Comparison of ENCODE assay signal across 10 cellular contexts in the genomic region with DNA sequence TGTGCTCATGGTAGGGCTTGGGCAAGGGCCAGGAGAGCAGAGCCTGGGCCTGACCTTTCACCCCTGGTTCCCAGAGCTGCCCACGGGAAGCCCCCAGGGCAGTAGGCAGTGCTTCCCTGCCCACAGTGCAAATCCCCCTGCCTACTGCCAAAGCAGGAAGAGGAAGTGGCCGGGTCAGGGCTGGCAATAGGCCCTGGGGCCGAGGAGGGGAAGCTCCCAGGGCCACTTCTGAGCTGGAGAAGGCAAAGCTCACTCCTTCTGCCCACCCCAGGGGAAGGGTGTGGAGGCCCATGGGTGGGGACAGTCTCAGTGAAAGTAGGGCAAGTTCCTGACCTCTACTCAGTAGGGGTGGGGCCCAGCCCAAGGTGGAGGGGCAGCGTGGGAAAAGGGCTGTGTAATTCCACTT. TPM values are rescaled to one million over a fixed set of nuclear protein-coding genes. Genes with fewer than 3 reads are reported as not detected.
DNase-seq lines count a peak whose midpoint lies in the region; ATAC-seq lines count a peak whose summit lies in the region.
"Had no signal": no experiment of that assay in that cellular context is flagged by ENCODE, and none has a peak within 500 bp of the region (broad histone marks: within the 10 kb centered on the region; RNA-seq: fewer than 3 reads in every experiment).

No MANE protein-coding gene starts in this region.

- no peaks in the 10 kb centered on the region for H3K27me3 ChIP-seq in layer of hippocampus (ENCODE audit: control insufficient read depth, insufficient read depth, low read length)

- in situ Hi-C loops in KBM-7 (cut with MboI; ENCODE audit: low pct_unique_long_range_greater_than_20kb, low sequenced_read_pairs): no loop called here

- POLR2A ChIA-PET in activated CD8-positive, alpha-beta T cell treated with anti-CD3 and anti-CD28 coated beads, Interleukin-2, amount 10 ng/mL, durations not matched to agents 7 days and 5 days (lab: Charles Lee): no interaction called here

- H3K36me3 Mint-ChIP-seq in activated CD8-positive, alpha-beta T cell treated with anti-CD3 and anti-CD28 coated beads, Interleukin-2, amount 10 ng/mL, durations not matched to agents 7 days and 5 days (ENCODE audit: low read depth): no peaks in the 10 kb centered on the region

- H3K27ac ChIP-seq in layer of hippocampus (ENCODE audit: low read depth, low read length): peak overlapping the region; percentile 56

- CTCF ChIA-PET in activated CD8-positive, alpha-beta T cell treated with anti-CD3 and anti-CD28 coated beads, Interleukin-2, amount 10 ng/mL, durations not matched to agents 7 days and 5 days (lab: Charles Lee): interaction anchor here (1.1 to 18.7 kb wide), 3 partner anchors 22 to 26 kb away, joined by 4 to 290 read pairs (median 4); a partner anchor contains a TSS

- peak; percentile 16 for DNase-seq in KBM-7
- no peak for DNase-seq in activated CD8-positive, alpha-beta T cell treated with anti-CD3 and anti-CD28 coated beads, Interleukin-2, amount 10 ng/mL, durations not matched to agents 7 days and 5 days
- DNase-seq in stimulated activated naive CD8-positive, alpha-beta T cell treated with anti-CD3 and anti-CD28 coated beads, Interleukin-15, amount 100 ng/mL, for 72 hours: no peak
- no peak for DNase-seq in NCI-H524 treated with DMSO at 0.1 percent for 48 hours (lab: John Stamatoyannopoulos, UW)
- DNase-seq in NCI-H446 (lab: John Stamatoyannopoulos, UW): no peak
- DNase-seq: activated CD4-positive, CD25-positive, alpha-beta regulatory T cell; NCI-H524; stimulated activated CD4-positive, alpha-beta T cell treated with anti-CD3 and anti-CD28 coated beads, Interleukin-2, amount 100 ng/mL, for 24 hours had no signal

- H3K9me3 Mint-ChIP-seq in activated CD8-positive, alpha-beta T cell treated with anti-CD3 and anti-CD28 coated beads, Interleukin-2, amount 10 ng/mL, durations not matched to agents 7 days and 5 days (ENCODE audit: insufficient read depth): no peaks in the 10 kb centered on the region
- H3K9me3 Mint-ChIP-seq in stimulated activated naive CD8-positive, alpha-beta T cell treated with anti-CD3 and anti-CD28 coated beads, Interleukin-15, amount 100 ng/mL, for 72 hours: no peaks in the 10 kb centered on the region

- H3K27me3 Mint-ChIP-seq in activated CD8-positive, alpha-beta T cell treated with anti-CD3 and anti-CD28 coated beads, Interleukin-2, amount 10 ng/mL, durations not matched to agents 7 days and 5 days (ENCODE audit: low read depth): no peaks in the 10 kb centered on the region
- H3K27me3 Mint-ChIP-seq in stimulated activated naive CD8-positive, alpha-beta T cell treated with anti-CD3 and anti-CD28 coated beads, Interleukin-15, amount 100 ng/mL, for 72 hours: no peaks in the 10 kb centered on the region

- peak overlapping the region; percentile 74 for H3K27ac Mint-ChIP-seq in activated CD8-positive, alpha-beta T cell treated with anti-CD3 and anti-CD28 coated beads, Interleukin-2, amount 10 ng/mL, durations not matched to agents 7 days and 5 days
- H3K27ac Mint-ChIP-seq in stimulated activated naive CD8-positive, alpha-beta T cell treated with anti-CD3 and anti-CD28 coated beads, Interleukin-15, amount 100 ng/mL, for 72 hours: peak overlapping the region; percentile 59 to 90

- ATAC-seq in activated CD8-positive, alpha-beta T cell treated with anti-CD3 and anti-CD28 coated beads, Interleukin-2, amount 10 ng/mL, durations not matched to agents 7 days and 5 days: no peak
- ATAC-seq in stimulated activated naive CD8-positive, alpha-beta T cell treated with anti-CD3 and anti-CD28 coated beads, Interleukin-15, amount 100 ng/mL, for 72 hours: no peak
- no peak for ATAC-seq in GM21717 (IDR thresholded peaks at IDR 0.05; ENCODE audit: unreplicated experiment)

- H3K4me1 Mint-ChIP-seq in activated CD8-positive, alpha-beta T cell treated with anti-CD3 and anti-CD28 coated beads, Interleukin-2, amount 10 ng/mL, durations not matched to agents 7 days and 5 days (ENCODE audit: low read depth): peaks cover 61% of the 10 kb centered on the region
- peaks cover 90% of the 10 kb centered on the region for H3K4me1 Mint-ChIP-seq in stimulated activated naive CD8-positive, alpha-beta T cell treated with anti-CD3 and anti-CD28 coated beads, Interleukin-15, amount 100 ng/mL, for 72 hours

- H3K4me3 Mint-ChIP-seq in activated CD8-positive, alpha-beta T cell treated with anti-CD3 and anti-CD28 coated beads, Interleukin-2, amount 10 ng/mL, durations not matched to agents 7 days and 5 days: no peak overlapping the region
- peak overlapping the region in 1 of 2 donors; percentile 30 for H3K4me3 Mint-ChIP-seq in stimulated activated naive CD8-positive, alpha-beta T cell treated with anti-CD3 and anti-CD28 coated beads, Interleukin-15, amount 100 ng/mL, for 72 hours

RNA-seq across cellular contexts. Expression of a gene that starts 5.4 kb away (rescaled TPM):
- total RNA-seq in activated CD8-positive, alpha-beta T cell treated with anti-CD3 and anti-CD28 coated beads, Interleukin-2, amount 10 ng/mL, durations not matched to agents 7 days and 5 days: 1 to 10 TPM; 4.3 to 5.6 TPM

RNA-seq across cellular contexts. Expression of a gene that starts 24.0 kb away (rescaled TPM):
- total RNA-seq in activated CD8-positive, alpha-beta T cell treated with anti-CD3 and anti-CD28 coated beads, Interleukin-2, amount 10 ng/mL, durations not matched to agents 7 days and 5 days: 10 to 100 TPM; 28.8 to 31.1 TPM

RNA-seq across cellular contexts. Expression of a gene that starts 33.7 kb away (rescaled TPM):
- not detected for total RNA-seq in activated CD8-positive, alpha-beta T cell treated with anti-CD3 and anti-CD28 coated beads, Interleukin-2, amount 10 ng/mL, durations not matched to agents 7 days and 5 days

RNA-seq across cellular contexts. Expression of a gene that starts 39.1 kb away (rescaled TPM):
- 10 to 100 TPM; 11.0 to 12.5 TPM for total RNA-seq in activated CD8-positive, alpha-beta T cell treated with anti-CD3 and anti-CD28 coated beads, Interleukin-2, amount 10 ng/mL, durations not matched to agents 7 days and 5 days
